In the genomic region with DNA sequence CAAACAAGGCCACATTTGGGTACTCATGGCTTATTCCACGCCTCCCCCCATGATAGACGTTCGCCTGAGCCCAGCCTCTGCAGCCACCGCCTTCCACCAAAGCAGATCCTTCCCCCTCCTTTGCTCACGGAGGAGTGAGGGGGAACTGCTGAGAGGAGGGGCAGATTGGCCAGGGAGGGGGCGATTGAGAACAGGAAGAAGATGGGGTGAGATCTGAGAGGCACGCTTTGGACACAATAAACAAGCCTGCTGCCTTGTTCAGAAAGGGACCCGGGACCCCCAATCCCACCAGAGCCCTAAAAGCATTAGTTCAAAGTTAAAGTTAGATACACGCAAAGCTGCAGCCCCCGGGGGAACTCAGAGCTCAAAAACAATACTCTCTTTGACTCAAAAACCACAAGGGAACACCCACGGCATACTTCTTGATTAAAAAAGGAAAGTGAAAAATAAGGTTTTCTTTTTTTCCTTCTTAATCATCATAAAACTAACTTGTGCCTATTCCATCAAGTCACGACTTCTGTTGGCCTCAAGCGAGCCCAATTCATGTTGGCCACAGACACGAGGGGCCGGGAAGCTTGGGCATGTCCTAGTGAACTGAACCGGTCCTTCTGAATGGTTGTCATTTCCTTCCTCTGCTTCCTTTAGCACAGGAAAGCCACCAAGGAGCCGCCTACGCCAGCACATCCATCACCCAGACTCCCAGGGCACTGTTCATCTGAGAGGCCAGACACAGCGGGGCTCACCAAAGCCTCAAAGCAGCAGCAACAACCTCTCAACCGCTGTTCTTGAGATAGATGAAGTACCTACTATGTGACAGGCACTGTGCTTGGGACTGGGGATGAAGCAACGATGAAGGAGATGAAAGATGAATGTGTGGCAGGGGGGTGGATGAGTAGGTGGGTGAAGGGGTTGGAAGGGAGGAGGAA, we compare ENCODE assay signal across 1 cellular context.
TF ChIP-seq lines count a peak whose summit lies in the region.

No MANE protein-coding gene starts in this region.

TF ChIP-seq in HEK293, 187 proteins besides CTCF, POLR2A, EP300 and RAD21 (continued from another document):
- 0 out of 2 replicates have a peak, but pooled peaks have one; percentile 13 for TF ChIP-seq ZNF398 (tag by site-specific recombination; IDR thresholded peaks at IDR 0.05)
- TF ChIP-seq, protein P1, sequence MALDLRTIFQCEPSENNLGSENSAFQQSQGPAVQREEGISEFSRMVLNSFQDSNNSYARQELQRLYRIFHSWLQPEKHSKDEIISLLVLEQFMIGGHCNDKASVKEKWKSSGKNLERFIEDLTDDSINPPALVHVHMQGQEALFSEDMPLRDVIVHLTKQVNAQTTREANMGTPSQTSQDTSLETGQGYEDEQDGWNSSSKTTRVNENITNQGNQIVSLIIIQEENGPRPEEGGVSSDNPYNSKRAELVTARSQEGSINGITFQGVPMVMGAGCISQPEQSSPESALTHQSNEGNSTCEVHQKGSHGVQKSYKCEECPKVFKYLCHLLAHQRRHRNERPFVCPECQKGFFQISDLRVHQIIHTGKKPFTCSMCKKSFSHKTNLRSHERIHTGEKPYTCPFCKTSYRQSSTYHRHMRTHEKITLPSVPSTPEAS (tag by site-specific recombination; IDR thresholded peaks at IDR 0.05) = no peak
- TF ChIP-seq KLF7 (tag by site-specific recombination; IDR thresholded peaks at IDR 0.05; ENCODE audit: borderline replicate concordance) = no peak
- TF ChIP-seq EGR2 (tag by site-specific recombination; IDR thresholded peaks at IDR 0.05; ENCODE audit: low read depth) = peak; percentile 93
- TF ChIP-seq ZFHX2 (tag by site-specific recombination; conservative IDR thresholded peaks at IDR 0.05) = peak; percentile 77
